ENCODE assay signal across 8 cellular contexts in genomic region chr14:39113685-39114072, GRCh38. TPM values are rescaled to one million over a fixed set of nuclear protein-coding genes. Genes with fewer than 3 reads are reported as not detected.
DNase-seq lines count a peak whose midpoint lies in the region; ATAC-seq, FAIRE-seq and TF ChIP-seq lines count a peak whose summit lies in the region.

No MANE protein-coding gene starts in this region.

- H3K27ac ChIP-seq in astrocyte (ENCODE audit: low read depth, low read length) (peak overlapping the region; percentile 75), right lobe of liver (peak overlapping the region in 2 of 3 donors; percentile 19 to 66)

- H3K9me3 ChIP-seq in astrocyte (ENCODE audit: insufficient read depth, low read depth, low read length), result no peaks in the 10 kb centered on the region
- no peaks in the 10 kb centered on the region for H3K9me3 ChIP-seq in right lobe of liver

- H3K4me3 Mint-ChIP-seq in activated naive CD4-positive, alpha-beta T cell treated with anti-CD3 and anti-CD28 coated beads for 36 hours, result peak overlapping the region; percentile 94
- H3K4me3 Mint-ChIP-seq in astrocyte (ENCODE audit: unreplicated experiment), result peak overlapping the region; percentile 94
- H3K4me3 Mint-ChIP-seq in type B pancreatic cell, result peak overlapping the region; percentile 99

- intact Hi-C loops in activated naive CD4-positive, alpha-beta T cell treated with anti-CD3 and anti-CD28 coated beads for 36 hours (cut with micrococcal nuclease), result loop anchor here (1.0 to 2.0 kb wide), 7 partner anchors 10 to 319 kb away; partner anchors contain the start of genes FBXO33, PNN, SEC23A and TRAPPC6B
- intact Hi-C loops in right lobe of liver (cut with DNase I), result no loop called here

- H3K4me1 Mint-ChIP-seq in activated naive CD4-positive, alpha-beta T cell treated with anti-CD3 and anti-CD28 coated beads for 36 hours (ENCODE audit: low read depth), result peaks cover 23% of the 10 kb centered on the region
- no peaks in the 10 kb centered on the region for H3K4me1 Mint-ChIP-seq in astrocyte (ENCODE audit: low read depth, unreplicated experiment)
- H3K4me1 Mint-ChIP-seq in type B pancreatic cell (ENCODE audit: unreplicated experiment), result peaks cover 12% of the 10 kb centered on the region

- H4K20me1 ChIP-seq in astrocyte (ENCODE audit: insufficient read depth, low read length), result no peaks in the 10 kb centered on the region

- TF ChIP-seq POLR2A in right lobe of liver (IDR thresholded peaks at IDR 0.05), result no peak

- H3K9ac ChIP-seq in astrocyte (ENCODE audit: low read length), result peak overlapping the region; percentile 86

- DNase-seq in activated naive CD4-positive, alpha-beta T cell treated with anti-CD3 and anti-CD28 coated beads for 36 hours, result no peak
- no peak for DNase-seq in activated naive CD4-positive, alpha-beta T cell treated with anti-CD3 and anti-CD28 coated beads, Interleukin-2, amount 50 U/mL, for 16 hours
- DNase-seq in astrocyte (ENCODE audit: low read depth) (no peak), right lobe of liver (no peak), type B pancreatic cell (ENCODE audit: extremely low spot score, unreplicated experiment) (no peak)
- no peak for DNase-seq in activated CD8-positive, alpha-beta memory T cell treated with anti-CD3 and anti-CD28 coated beads, Interleukin-2, amount 50 U/mL, for 4 hours
- DNase-seq in stimulated activated CD4-positive, alpha-beta T cell treated with anti-CD3 and anti-CD28 coated beads, Interleukin-1b, Interleukin-23, amount 100 ng/mL, for 48 hours, result no peak

- no peaks in the 10 kb centered on the region for H3K9me3 Mint-ChIP-seq in activated naive CD4-positive, alpha-beta T cell treated with anti-CD3 and anti-CD28 coated beads for 36 hours
- H3K9me3 Mint-ChIP-seq in astrocyte (ENCODE audit: unreplicated experiment), result no peaks in the 10 kb centered on the region
- H3K9me3 Mint-ChIP-seq in type B pancreatic cell, result no peaks in the 10 kb centered on the region

- H3K4me2 ChIP-seq in astrocyte (ENCODE audit: low read length), result peak overlapping the region; percentile 91

- peak overlapping the region; percentile 90 for H3K27ac Mint-ChIP-seq in activated naive CD4-positive, alpha-beta T cell treated with anti-CD3 and anti-CD28 coated beads for 36 hours
- H3K27ac Mint-ChIP-seq in astrocyte (ENCODE audit: unreplicated experiment) (peak overlapping the region; percentile 75), type B pancreatic cell (peak overlapping the region; percentile 93)

- peaks cover 8% of the 10 kb centered on the region for H3K4me1 ChIP-seq in astrocyte (ENCODE audit: insufficient read depth, low read length)
- peaks cover 0 to 11% (median 3%) of the 10 kb centered on the region in 4 donors for H3K4me1 ChIP-seq in right lobe of liver

- 65% methylated on average over 3 of the region's 3 CpGs for WGBS in right lobe of liver (ENCODE audit: insufficient coverage, low coverage, low lambda C conversion rate, missing lambda C conversion rate)

- TF ChIP-seq CTCF in astrocyte (IDR thresholded peaks at IDR 0.05; ENCODE audit: insufficient read depth, low read depth, low read length) (no peak), right lobe of liver (IDR thresholded peaks at IDR 0.05) (no peak), type B pancreatic cell (conservative IDR thresholded peaks at IDR 0.05) (no peak)

- ATAC-seq in right lobe of liver, result no peak
- ATAC-seq in GM18870 (IDR thresholded peaks at IDR 0.05; ENCODE audit: unreplicated experiment), result no peak

- peak overlapping the region; percentile 92 for H3K4me3 ChIP-seq in astrocyte (ENCODE audit: insufficient read depth, low read depth, low read length)
- peak overlapping the region; percentile 71 to 77 (median 74) for H3K4me3 ChIP-seq in right lobe of liver

- no peaks in the 10 kb centered on the region for H3K36me3 ChIP-seq in astrocyte (ENCODE audit: insufficient read depth, low read length)
- H3K36me3 ChIP-seq in right lobe of liver, result peaks cover 0 to 5% (median 0%) of the 10 kb centered on the region in 4 donors

- peak overlapping the region; percentile 93 for H2AFZ ChIP-seq in astrocyte (ENCODE audit: low read depth, low read length)

- FAIRE-seq in astrocyte (lab: Jason Lieb, UNC), result no peak

- H3K79me2 ChIP-seq in astrocyte (ENCODE audit: insufficient read depth, low read length), result peaks cover 10% of the 10 kb centered on the region

- no peaks in the 10 kb centered on the region for H3K27me3 ChIP-seq in astrocyte (ENCODE audit: insufficient read depth, low read length)
- H3K27me3 ChIP-seq in right lobe of liver, result no peaks in the 10 kb centered on the region

- H3K36me3 Mint-ChIP-seq in activated naive CD4-positive, alpha-beta T cell treated with anti-CD3 and anti-CD28 coated beads for 36 hours (ENCODE audit: low read depth), result peaks cover 11% of the 10 kb centered on the region
- H3K36me3 Mint-ChIP-seq in astrocyte (ENCODE audit: low read depth, unreplicated experiment), result no peaks in the 10 kb centered on the region
- H3K36me3 Mint-ChIP-seq in type B pancreatic cell, result no peaks in the 10 kb centered on the region

- CTCF ChIA-PET in activated naive CD4-positive, alpha-beta T cell treated with anti-CD3 and anti-CD28 coated beads for 36 hours (lab: Charles Lee), result interaction anchor here (0.6 to 1.0 kb wide), 4 partner anchors 98 to 313 kb away, joined by 3 to 4 read pairs (median 3); no protein-coding TSS in a partner anchor

- no peaks in the 10 kb centered on the region for H3K27me3 Mint-ChIP-seq in activated naive CD4-positive, alpha-beta T cell treated with anti-CD3 and anti-CD28 coated beads for 36 hours (ENCODE audit: low read depth)
- H3K27me3 Mint-ChIP-seq in astrocyte (ENCODE audit: low read depth, unreplicated experiment) (no peaks in the 10 kb centered on the region), type B pancreatic cell (no peaks in the 10 kb centered on the region)

RNA-seq across cellular contexts. Expression of gene GEMIN2, which starts 0.4 kb away (rescaled TPM):
- total RNA-seq in activated naive CD4-positive, alpha-beta T cell treated with anti-CD3 and anti-CD28 coated beads for 36 hours, result 10 to 100 TPM; 20.7 to 22.7 TPM
- total RNA-seq in astrocyte, result 12.4 and 16.5 TPM in 2 replicates
- 1 to 10 TPM; 3.4 to 9.9 (median 6.0) TPM for total RNA-seq in right lobe of liver
- total RNA-seq in type B pancreatic cell (ENCODE audit: low replicate concordance), result 15.0 and 20.1 TPM in 2 replicates

RNA-seq across cellular contexts. Expression of gene SEC23A, which starts 10.6 kb away (rescaled TPM):
- total RNA-seq in activated naive CD4-positive, alpha-beta T cell treated with anti-CD3 and anti-CD28 coated beads for 36 hours, result 10 to 100 TPM; 40.2 to 48.0 TPM
- total RNA-seq in astrocyte, result 229 and 235 TPM in 2 replicates
- 100 to 1,000 TPM in 2 of 6 experiments, 10 to 100 TPM in 4; 69.2 to 107 (median 88.1) TPM for total RNA-seq in right lobe of liver
- 64.0 and 84.8 TPM in 2 replicates for total RNA-seq in type B pancreatic cell (ENCODE audit: low replicate concordance)

RNA-seq across cellular contexts. Expression of gene TRAPPC6B, which starts 56.5 kb away (rescaled TPM):
- total RNA-seq in activated naive CD4-positive, alpha-beta T cell treated with anti-CD3 and anti-CD28 coated beads for 36 hours, result 10 to 100 TPM; 19.8 TPM
- total RNA-seq in astrocyte, result 28.9 and 35.2 TPM in 2 replicates
- total RNA-seq in right lobe of liver, result 10 to 100 TPM; 11.4 to 26.9 (median 15.1) TPM
- 19.0 and 19.5 TPM in 2 replicates for total RNA-seq in type B pancreatic cell (ENCODE audit: low replicate concordance)
